Comparison of ENCODE assay signal across 8 cellular contexts in the genomic region with DNA sequence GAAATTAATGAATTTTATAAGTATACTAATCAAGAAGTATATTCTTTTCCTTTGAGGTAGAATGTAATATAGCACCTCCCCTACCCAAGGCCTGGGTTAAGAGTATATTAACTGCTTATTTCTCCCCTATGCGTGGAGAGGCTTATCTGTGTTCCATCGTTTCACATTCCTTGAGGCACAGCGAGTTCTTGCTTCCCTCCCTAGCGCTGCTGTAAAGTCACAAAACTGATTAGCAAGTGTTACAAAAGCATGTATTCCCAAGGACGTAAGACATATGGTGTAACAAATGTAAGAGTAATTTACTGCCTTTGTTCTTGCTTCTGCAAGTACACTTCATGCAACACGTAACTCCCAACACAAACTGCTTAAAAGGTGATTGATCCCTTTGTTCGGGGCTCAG. TPM values are rescaled to one million over a fixed set of nuclear protein-coding genes. Genes with fewer than 3 reads are reported as not detected.
A peak's percentile ranks its signal among the peaks of the same experiment; 100 is the strongest.
DNase-seq lines count a peak whose midpoint lies in the region; ATAC-seq, FAIRE-seq and TF ChIP-seq lines count a peak whose summit lies in the region.

No MANE protein-coding gene starts in this region.

- POLR2A ChIA-PET in endothelial cell of umbilical vein (lab: Charles Lee): no interaction called here

- peak; percentile 38 for FAIRE-seq in endothelial cell of umbilical vein (lab: Jason Lieb, UNC)

- H4K20me1 ChIP-seq in endothelial cell of umbilical vein (replicated peaks; ENCODE audit: control insufficient read depth, extremely low read depth, insufficient read depth, low read length): no peaks in the 10 kb centered on the region

- no peaks in the 10 kb centered on the region for H3K9me3 ChIP-seq in RWPE2 (ENCODE audit: severe bottlenecking)
- H3K9me3 ChIP-seq in endothelial cell of umbilical vein (replicated peaks; ENCODE audit: control insufficient read depth, insufficient read depth, low read length): no peaks in the 10 kb centered on the region

- peak overlapping the region; percentile 93 for H3K4me2 ChIP-seq in endothelial cell of umbilical vein (ENCODE audit: insufficient read depth, low read length)

- BruUV-seq in endothelial cell of umbilical vein (replicated peaks; lab: Mats Ljungman, UMichigan): no TSS peak

- H3K9ac ChIP-seq in endothelial cell of umbilical vein (replicated peaks; ENCODE audit: extremely low read depth, insufficient read depth, low read length): peak overlapping the region; percentile 95

- H2AFZ ChIP-seq in endothelial cell of umbilical vein (ENCODE audit: low read depth, low read length): no peak overlapping the region

- peaks cover 31% of the 10 kb centered on the region for H3K36me3 ChIP-seq in RWPE2 (ENCODE audit: low read depth)
- no peaks in the 10 kb centered on the region for H3K36me3 ChIP-seq in endothelial cell of umbilical vein (ENCODE audit: control insufficient read depth in 2 of 2, extremely low read depth in 1 of 2, insufficient read depth in 2 of 2, low read length in 2 of 2)

- TF ChIP-seq CTCF in RWPE2 (IDR thresholded peaks at IDR 0.05; ENCODE audit: poor library complexity, severe bottlenecking) (no peak), endothelial cell of umbilical vein (IDR thresholded peaks at IDR 0.05; ENCODE audit: extremely low read depth in 1 of 2, insufficient read depth in 1 of 2, low read depth in 1 of 2, low read length in 2 of 2) (no peak)

- dilution Hi-C loops in endothelial cell of umbilical vein (cut with MboI; ENCODE audit: extremely low pct_ligation_motif_present, low sequenced_read_pairs): no loop called here

- intact Hi-C loops in endothelial cell of umbilical vein (cut with micrococcal nuclease): loop anchor here (10.0 kb wide), 1 partner anchor 109 kb away; the partner anchor contains the start of genes ANKIB1 and KRIT1

- peak overlapping the region; percentile 84 for H3K27ac ChIP-seq in RWPE2 (ENCODE audit: poor library complexity, severe bottlenecking)
- H3K27ac ChIP-seq in endothelial cell of umbilical vein (ENCODE audit: insufficient read depth, low read depth, low read length): peak overlapping the region; percentile 95

- ATAC-seq in RWPE2 (ENCODE audit: low read depth) (no peak), GM19324 (IDR thresholded peaks at IDR 0.05; ENCODE audit: low FRiP score, unreplicated experiment) (no peak), GM21576 (IDR thresholded peaks at IDR 0.05; ENCODE audit: unreplicated experiment) (no peak)

- CTCF ChIA-PET in endothelial cell of umbilical vein (lab: Charles Lee): interaction anchor here (0.5 to 1.6 kb wide), 5 partner anchors 10 to 44 kb away, joined by 3 to 5 read pairs (median 5); partner anchors contain the start of gene LRRD1

- H3K9me1 ChIP-seq in endothelial cell of umbilical vein (replicated peaks; ENCODE audit: control insufficient read depth, extremely low read depth, insufficient read depth, low read length): no peaks in the 10 kb centered on the region

- DNase-seq in RWPE2 (ENCODE audit: low spot score) (no peak), endothelial cell of umbilical vein (ENCODE audit: low read depth, low spot score) (no peak), pons (ENCODE audit: low spot score) (peak; percentile 20), kidney glomerular epithelial cell (lab: John Stamatoyannopoulos, UW) (no peak), NCI-H2029 (lab: John Stamatoyannopoulos, UW) (no peak)

- H3K4me1 ChIP-seq in RWPE2 (ENCODE audit: insufficient read depth, poor library complexity, severe bottlenecking) (no peaks in the 10 kb centered on the region), endothelial cell of umbilical vein (ENCODE audit: control insufficient read depth, extremely low read depth, insufficient read depth, low read length) (peaks cover 18% of the 10 kb centered on the region)

- TF ChIP-seq POLR2A in endothelial cell of umbilical vein (IDR thresholded peaks at IDR 0.05; ENCODE audit: low read depth, low read length): no peak

- H3K79me2 ChIP-seq in endothelial cell of umbilical vein (ENCODE audit: control insufficient read depth, insufficient read depth, low read length): peaks cover 38% of the 10 kb centered on the region

- H3K4me3 ChIP-seq in GM08714 (ENCODE audit: low read length) (peak overlapping the region; percentile 76), RWPE2 (ENCODE audit: severe bottlenecking) (peak overlapping the region; percentile 87), endothelial cell of umbilical vein (replicated peaks in 1 of 3; ENCODE audit: insufficient read depth in 1 of 3, low read depth in 1 of 3, low read length in 3 of 3) (peak overlapping the region in 1 of 3 experiments; percentile 77)

- no peaks in the 10 kb centered on the region for H3K27me3 ChIP-seq in RWPE2 (ENCODE audit: insufficient read depth, poor library complexity, severe bottlenecking)
- H3K27me3 ChIP-seq in endothelial cell of umbilical vein (ENCODE audit: control insufficient read depth in 2 of 2, insufficient read depth in 2 of 2, low read length in 2 of 2): no peaks in the 10 kb centered on the region

TF ChIP-seq in endothelial cell of umbilical vein, 7 proteins besides CTCF, POLR2A, EP300 and RAD21:
- TF ChIP-seq GATA2 (IDR thresholded peaks at IDR 0.05; ENCODE audit: insufficient read depth, insufficient read length, low read depth, low read length) (no peak), JUN (IDR thresholded peaks at IDR 0.05; ENCODE audit: borderline replicate concordance, insufficient read depth, insufficient read length, low read depth) (no peak), MAX (IDR thresholded peaks at IDR 0.05; ENCODE audit: insufficient read depth, insufficient read length) (no peak), EZH2 (IDR thresholded peaks at IDR 0.05; ENCODE audit: borderline replicate concordance, low read depth, low read length, severe bottlenecking) (no peak), MYC (IDR thresholded peaks at IDR 0.05; ENCODE audit: low read depth, low read length) (no peak), POLR2AphosphoS5 (IDR thresholded peaks at IDR 0.05; ENCODE audit: insufficient read depth, low read depth, low read length) (no peak), FOS (IDR thresholded peaks at IDR 0.05; ENCODE audit: borderline replicate concordance, insufficient read depth, low read length) (no peak)

RNA-seq across cellular contexts. Expression of gene CYP51A1, which starts 1.2 kb away (rescaled TPM):
- 119 and 131 TPM in 2 replicates for total RNA-seq in endothelial cell of umbilical vein
- polyA plus RNA-seq in endothelial cell of umbilical vein: 9.7 and 16.5 TPM in 2 replicates
- 15.6 and 19.3 TPM in 2 replicates for polyA plus RNA-seq in endothelial cell of umbilical vein (2011; cell fraction: cytosol; rRNA removed)
- polyA plus RNA-seq in endothelial cell of umbilical vein (2011; cell fraction: nucleus; rRNA removed): 5.3 and 7.3 TPM in 2 replicates
- 29.2 and 49.3 TPM in 2 replicates for polyA plus RNA-seq in endothelial cell of umbilical vein (2012)
- 23.1 and 23.6 TPM in 2 replicates for polyA minus RNA-seq in endothelial cell of umbilical vein
- 35.3 TPM for polyA minus RNA-seq in endothelial cell of umbilical vein (2011; cell fraction: cytosol; rRNA and poly(A)+ RNA removed)
- polyA minus RNA-seq in endothelial cell of umbilical vein (2011; cell fraction: nucleus; rRNA and poly(A)+ RNA removed): 9.8 and 13.9 TPM in 2 replicates

RNA-seq across cellular contexts. Expression of gene LRRD1, which starts 43.5 kb away (rescaled TPM):
- total RNA-seq in endothelial cell of umbilical vein: 0.46 TPM in 1 of 2 replicates, not detected in the other
- 0.03 TPM in 1 of 2 replicates, not detected in the other for polyA plus RNA-seq in endothelial cell of umbilical vein
- polyA plus RNA-seq in endothelial cell of umbilical vein (2011; cell fraction: cytosol; rRNA removed): not detected in 2 replicates
- polyA plus RNA-seq in endothelial cell of umbilical vein (2011; cell fraction: nucleus; rRNA removed): 0.17 and 0.25 TPM in 2 replicates
- not detected in 2 replicates for polyA plus RNA-seq in endothelial cell of umbilical vein (2012)
- polyA minus RNA-seq in endothelial cell of umbilical vein: 0.15 TPM in 1 of 2 replicates, not detected in the other
- not detected for polyA minus RNA-seq in endothelial cell of umbilical vein (2011; cell fraction: cytosol; rRNA and poly(A)+ RNA removed)
- 0.24 and 0.67 TPM in 2 replicates for polyA minus RNA-seq in endothelial cell of umbilical vein (2011; cell fraction: nucleus; rRNA and poly(A)+ RNA removed)
